In the genomic region with DNA sequence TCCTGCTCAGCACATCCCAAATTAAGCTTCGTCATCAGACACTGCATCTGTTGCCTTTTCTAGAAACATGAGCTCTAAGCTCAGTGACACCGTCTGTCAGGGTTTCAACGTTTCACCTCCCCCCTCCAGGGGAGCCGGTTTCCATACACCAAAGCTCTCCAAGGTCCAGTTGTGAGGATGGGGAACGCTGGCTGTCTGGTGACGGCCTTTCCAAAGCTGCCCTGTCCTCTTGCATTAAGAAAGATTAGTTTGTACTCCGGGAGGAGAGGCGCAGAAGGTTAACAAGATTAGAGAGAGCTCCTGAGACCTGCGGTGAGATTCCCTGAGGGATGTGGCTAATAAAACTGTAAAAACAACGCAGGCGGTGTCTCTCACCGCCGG, we compare ENCODE assay signal across 9 cellular contexts. TPM values are rescaled to one million over a fixed set of nuclear protein-coding genes. Genes with fewer than 3 reads are reported as not detected.
A peak's percentile ranks its signal among the peaks of the same experiment; 100 is the strongest.
DNase-seq lines count a peak whose midpoint lies in the region; ATAC-seq and TF ChIP-seq lines count a peak whose summit lies in the region.
"Had no signal": no experiment of that assay in that cellular context is flagged by ENCODE, and none has a peak within 500 bp of the region (broad histone marks: within the 10 kb centered on the region; RNA-seq: fewer than 3 reads in every experiment).

No MANE protein-coding gene starts in this region.

- peaks cover 27 to 51% (median 36%) of the 10 kb centered on the region in 4 donors for H3K4me1 Mint-ChIP-seq in CD4-positive, alpha-beta memory T cell

- peaks cover 5 to 20% of the 10 kb centered on the region in 2 donors for H3K36me3 Mint-ChIP-seq in CD4-positive, alpha-beta memory T cell

- H3K27me3 ChIP-seq in CD4-positive, alpha-beta memory T cell (ENCODE audit: insufficient read depth, low read length): no peaks in the 10 kb centered on the region
- H3K27me3 ChIP-seq in Peyer's patch (no peaks in the 10 kb centered on the region), iPS-20b (ENCODE audit: insufficient read depth, low read length) (no peaks in the 10 kb centered on the region), left ventricle myocardium inferior (ENCODE audit: low read depth) (peaks cover 19% of the 10 kb centered on the region)

- no peaks in the 10 kb centered on the region for H3K27me3 Mint-ChIP-seq in CD4-positive, alpha-beta memory T cell

- no peak for TF ChIP-seq CTCF in Peyer's patch (IDR thresholded peaks at IDR 0.05)
- no peak for TF ChIP-seq CTCF in omental fat pad (IDR thresholded peaks at IDR 0.05)
- TF ChIP-seq CTCF in left ventricle myocardium inferior (IDR thresholded peaks at IDR 0.05; ENCODE audit: borderline replicate concordance): no peak

- H3K4me3 Mint-ChIP-seq in CD4-positive, alpha-beta memory T cell: peak overlapping the region; percentile 93 to 98 (median 94)

- no peaks in the 10 kb centered on the region for H3K9me3 Mint-ChIP-seq in CD4-positive, alpha-beta memory T cell

- peaks cover 8% of the 10 kb centered on the region for H3K36me3 ChIP-seq in CD4-positive, alpha-beta memory T cell (ENCODE audit: insufficient read depth, low read length)
- H3K36me3 ChIP-seq in Peyer's patch (no peaks in the 10 kb centered on the region), iPS-20b (ENCODE audit: insufficient read depth, low read depth, low read length) (no peaks in the 10 kb centered on the region), left ventricle myocardium inferior (no peaks in the 10 kb centered on the region)

- 0 out of 2 replicates have a peak overlapping the region, but pooled peaks have one; percentile 2 for H3K9ac ChIP-seq in iPS-20b (ENCODE audit: low read depth, low read length)

- intact Hi-C loops in CD4-positive, alpha-beta memory T cell (cut with micrococcal nuclease): no loop called here
- intact Hi-C loops in left ventricle myocardium inferior (cut with micrococcal nuclease): loop anchor here (10.0 kb wide), 1 partner anchor 927 kb away; no protein-coding TSS in a partner anchor
- intact Hi-C loops in left colon (cut with DNase I, micrococcal nuclease): loop anchor here in 1 of 2 donors (10.0 kb wide), 1 partner anchor 937 kb away; no protein-coding TSS in a partner anchor

- no peak for TF ChIP-seq POLR2A in Peyer's patch (IDR thresholded peaks at IDR 0.05)

- CTCF ChIA-PET in CD4-positive, alpha-beta memory T cell (lab: Charles Lee; ENCODE audit: partially characterized antibody): no interaction called here

- peaks cover 45% of the 10 kb centered on the region for H3K4me1 ChIP-seq in CD4-positive, alpha-beta memory T cell (ENCODE audit: insufficient read depth, low read length)
- H3K4me1 ChIP-seq in Peyer's patch (no peaks in the 10 kb centered on the region), iPS-20b (ENCODE audit: insufficient read depth, low read length) (0 out of 2 replicates have a peak, but pooled peaks cover 3% of the 10 kb centered on the region), left ventricle myocardium inferior (peaks cover 9% of the 10 kb centered on the region)

- peak overlapping the region; percentile 77 to 89 for H3K4me3 ChIP-seq in CD4-positive, alpha-beta memory T cell (ENCODE audit: low read length in 2 of 2)
- peak overlapping the region in 3 of 4 donors; percentile 17 to 38 (median 30) for H3K4me3 ChIP-seq in Peyer's patch
- no peak overlapping the region for H3K4me3 ChIP-seq in iPS-20b (ENCODE audit: low read length)
- no peak overlapping the region for H3K4me3 ChIP-seq in left ventricle myocardium inferior

- ATAC-seq in GM21447 (IDR thresholded peaks at IDR 0.05; ENCODE audit: unreplicated experiment) (peak; percentile 2), omental fat pad (ENCODE audit: low FRiP score) (no peak), HG02759 (IDR thresholded peaks at IDR 0.05; ENCODE audit: unreplicated experiment) (no peak), left colon (no peak)

- H3K9me3 ChIP-seq in CD4-positive, alpha-beta memory T cell (ENCODE audit: control insufficient read depth in 1 of 2, low read length in 2 of 2): no peaks in the 10 kb centered on the region
- H3K9me3 ChIP-seq in Peyer's patch (no peaks in the 10 kb centered on the region), iPS-20b (ENCODE audit: insufficient read depth, low read depth, low read length) (no peaks in the 10 kb centered on the region), left ventricle myocardium inferior (replicated peaks) (no peaks in the 10 kb centered on the region)

- peak in 3 of 5 donors; percentile 16 to 48 (median 19) for DNase-seq in CD4-positive, alpha-beta memory T cell
- DNase-seq in Peyer's patch: no peak
- DNase-seq in omental fat pad (ENCODE audit: low spot score): no peak
- DNase-seq in left ventricle myocardium inferior: no peak
- no peak for DNase-seq in left colon
- DNase-seq: caudate nucleus had no signal

- POLR2A ChIA-PET in CD4-positive, alpha-beta memory T cell (lab: Charles Lee; ENCODE audit: partially characterized antibody): no interaction called here

- H3K27ac Mint-ChIP-seq in CD4-positive, alpha-beta memory T cell: peak overlapping the region; percentile 86 to 99 (median 96)

- H3K27ac ChIP-seq in CD4-positive, alpha-beta memory T cell (ENCODE audit: low read depth, low read length): peak overlapping the region; percentile 82
- H3K27ac ChIP-seq in Peyer's patch (peak overlapping the region in 3 of 4 donors; percentile 41 to 70 (median 57)), iPS-20b (ENCODE audit: low read length) (no peak overlapping the region), left ventricle myocardium inferior (replicated peaks) (no peak overlapping the region)

RNA-seq across cellular contexts. Expression of gene ASMT, which starts 43.2 kb away (rescaled TPM):
- total RNA-seq in CD4-positive, alpha-beta memory T cell: not detected
- polyA plus RNA-seq in CD4-positive, alpha-beta memory T cell: 1 to 10 TPM in 1 of 2 donors, under 1 TPM in 1; 0.35 to 1.0 TPM
- total RNA-seq in Peyer's patch (10 to 100 TPM in 1 of 4 donors, not detected in 3; 12.4 TPM), omental fat pad (under 1 TPM in 1 of 4 donors, not detected in 3; 0.56 TPM), left ventricle myocardium inferior (not detected), left colon (not detected)

Comparison
In these comparisons a context has a peak if more than half of its experiments do, and no peak if none do; other contexts are left out.
1. DNase-seq: peak in CD4-positive, alpha-beta memory T cell (3 of 5); none in Peyer's patch (0 of 3), omental fat pad (single experiment), left ventricle myocardium inferior (single experiment) and left colon (0 of 2).
2. H3K27ac ChIP-seq: peak in CD4-positive, alpha-beta memory T cell (single experiment) and Peyer's patch (3 of 4); none in iPS-20b (single experiment) and left ventricle myocardium inferior (single experiment).
3. H3K4me3 ChIP-seq: peak in CD4-positive, alpha-beta memory T cell (2 of 2) and Peyer's patch (3 of 4); none in iPS-20b (single experiment) and left ventricle myocardium inferior (single experiment).